1 cellular context compared by ENCODE assay signal in genomic region chr6:20564777-20565176, GRCh38.
TF ChIP-seq lines count a peak whose summit lies in the region.

No MANE protein-coding gene starts in this region.

TF ChIP-seq in A549, 52 proteins besides CTCF, POLR2A, EP300 and RAD21:
- TF ChIP-seq CBX2 (IDR thresholded peaks at IDR 0.05; ENCODE audit: borderline replicate concordance, low read depth) (no peak), HOXA7 (CRISPR knock-in tag; IDR thresholded peaks at IDR 0.05) (no peak), SREBF2 (IDR thresholded peaks at IDR 0.05) (no peak), REST (IDR thresholded peaks at IDR 0.05) (no peak), FOSL2 (IDR thresholded peaks at IDR 0.05) (no peak), FOSL2 (CRISPR knock-in tag; IDR thresholded peaks at IDR 0.05) (no peak), MAX (IDR thresholded peaks at IDR 0.05) (no peak), BCL3 (IDR thresholded peaks at IDR 0.05) (no peak), RARB (CRISPR knock-in tag; IDR thresholded peaks at IDR 0.05) (no peak), ESRRA (IDR thresholded peaks at IDR 0.05; ENCODE audit: borderline replicate concordance, low read length) (no peak), GATA3 (IDR thresholded peaks at IDR 0.05; ENCODE audit: borderline replicate concordance) (no peak), TP53 (CRISPR knock-in tag; IDR thresholded peaks at IDR 0.05) (no peak), JUNB (IDR thresholded peaks at IDR 0.05) (no peak), ZSCAN20 (CRISPR knock-in tag; IDR thresholded peaks at IDR 0.05) (no peak)
